23 cellular contexts compared by ENCODE assay signal in genomic region chr6:109118955-109119354, GRCh38.
"Had no signal": no experiment of that assay in that cellular context is flagged by ENCODE, and none has a peak within 500 bp of the region (broad histone marks: within the 10 kb centered on the region; RNA-seq: fewer than 3 reads in every experiment).

No MANE protein-coding gene starts in this region.

- DNase-seq: activated CD4-positive, alpha-beta T cell treated with anti-CD3 and anti-CD28 coated beads for 4 hours; activated CD4-positive, alpha-beta T cell treated with anti-CD3 and anti-CD28 coated beads, Interleukin-2, amount 50 U/mL, for 48 hours; activated effector memory CD4-positive, alpha-beta T cell treated with Interleukin-2 at 50 U/mL for 16 hours; activated naive CD4-positive, alpha-beta T cell treated with anti-CD3 and anti-CD28 coated beads for 36 hours; activated naive CD8-positive, alpha-beta T cell treated with anti-CD3 and anti-CD28 coated beads, Interleukin-2, amount 10 ng/mL, durations not matched to agents 7 days and 5 days; activated T-cell treated with anti-CD3 and anti-CD28 coated beads, Interleukin-2, amount 50 U/mL, for 48 hours; amygdala; cerebellar nuclear complex; erythroblast; glutamatergic neuron; pancreas; small intestine; stimulated activated CD4-positive, alpha-beta T cell treated with anti-CD3 and anti-CD28 coated beads, Interleukin-2, amount 100 ng/mL, for 24 hours; stimulated activated naive CD8-positive, alpha-beta T cell treated with anti-CD3 and anti-CD28 coated beads, Interleukin-15, amount 100 ng/mL, for 72 hours; T-helper 9 cell; tibial artery had no signal

- H3K27ac Mint-ChIP-seq: activated naive CD4-positive, alpha-beta T cell treated with anti-CD3 and anti-CD28 coated beads for 36 hours; activated naive CD8-positive, alpha-beta T cell treated with anti-CD3 and anti-CD28 coated beads, Interleukin-2, amount 10 ng/mL, durations not matched to agents 7 days and 5 days; memory B cell; natural killer cell treated with Interleukin-12 subunit alpha and Interleukin-12 subunit beta and Interleukin-15 and Interleukin-18, amount 100 ng/mL, for 72 hours; stimulated activated effector memory CD8-positive, alpha-beta T cell treated with anti-CD3 and anti-CD28 coated beads, Interleukin-12 subunit alpha, Interleukin-12 subunit beta, amount 100 ng/mL, for 72 hours; WTC11 had no signal

- H3K4me3 ChIP-seq: coronary artery, hepatocyte, pancreas, tibial artery had no signal

- H3K4me3 Mint-ChIP-seq: activated naive CD4-positive, alpha-beta T cell treated with anti-CD3 and anti-CD28 coated beads for 36 hours; activated naive CD8-positive, alpha-beta T cell treated with anti-CD3 and anti-CD28 coated beads, Interleukin-2, amount 10 ng/mL, durations not matched to agents 7 days and 5 days; memory B cell; natural killer cell treated with Interleukin-12 subunit alpha and Interleukin-12 subunit beta and Interleukin-15 and Interleukin-18, amount 100 ng/mL, for 72 hours; stimulated activated effector memory CD8-positive, alpha-beta T cell treated with anti-CD3 and anti-CD28 coated beads, Interleukin-12 subunit alpha, Interleukin-12 subunit beta, amount 100 ng/mL, for 72 hours; stimulated activated naive CD8-positive, alpha-beta T cell treated with anti-CD3 and anti-CD28 coated beads, Interleukin-15, amount 100 ng/mL, for 72 hours; WTC11 had no signal

- H3K27ac ChIP-seq: coronary artery, hepatocyte, pancreas, tibial artery had no signal

- H3K36me3 Mint-ChIP-seq: natural killer cell treated with Interleukin-12 subunit alpha and Interleukin-12 subunit beta and Interleukin-15 and Interleukin-18, amount 100 ng/mL, for 72 hours; stimulated activated effector memory CD8-positive, alpha-beta T cell treated with anti-CD3 and anti-CD28 coated beads, Interleukin-12 subunit alpha, Interleukin-12 subunit beta, amount 100 ng/mL, for 72 hours; WTC11 had no signal

- H3K4me1 Mint-ChIP-seq: WTC11 had no signal

- H3K9me3 ChIP-seq: pancreas, tibial artery had no signal

- ATAC-seq: natural killer cell treated with Interleukin-12 subunit alpha and Interleukin-12 subunit beta and Interleukin-15 and Interleukin-18, amount 100 ng/mL, for 72 hours; pancreas; sciatic nerve; stimulated activated effector memory CD8-positive, alpha-beta T cell treated with anti-CD3 and anti-CD28 coated beads, Interleukin-12 subunit alpha, Interleukin-12 subunit beta, amount 100 ng/mL, for 72 hours; stimulated activated naive CD8-positive, alpha-beta T cell treated with anti-CD3 and anti-CD28 coated beads, Interleukin-15, amount 100 ng/mL, for 72 hours; WTC11 had no signal

- H3K9me3 Mint-ChIP-seq: activated naive CD4-positive, alpha-beta T cell treated with anti-CD3 and anti-CD28 coated beads for 36 hours; activated naive CD8-positive, alpha-beta T cell treated with anti-CD3 and anti-CD28 coated beads, Interleukin-2, amount 10 ng/mL, durations not matched to agents 7 days and 5 days; memory B cell; natural killer cell treated with Interleukin-12 subunit alpha and Interleukin-12 subunit beta and Interleukin-15 and Interleukin-18, amount 100 ng/mL, for 72 hours; stimulated activated effector memory CD8-positive, alpha-beta T cell treated with anti-CD3 and anti-CD28 coated beads, Interleukin-12 subunit alpha, Interleukin-12 subunit beta, amount 100 ng/mL, for 72 hours; stimulated activated naive CD8-positive, alpha-beta T cell treated with anti-CD3 and anti-CD28 coated beads, Interleukin-15, amount 100 ng/mL, for 72 hours; WTC11 had no signal

- H3K36me3 ChIP-seq: pancreas, tibial artery had no signal

- H3K27me3 Mint-ChIP-seq: activated naive CD8-positive, alpha-beta T cell treated with anti-CD3 and anti-CD28 coated beads, Interleukin-2, amount 10 ng/mL, durations not matched to agents 7 days and 5 days; memory B cell; natural killer cell treated with Interleukin-12 subunit alpha and Interleukin-12 subunit beta and Interleukin-15 and Interleukin-18, amount 100 ng/mL, for 72 hours; stimulated activated naive CD8-positive, alpha-beta T cell treated with anti-CD3 and anti-CD28 coated beads, Interleukin-15, amount 100 ng/mL, for 72 hours had no signal

- H3K27me3 ChIP-seq: hepatocyte, pancreas, tibial artery had no signal
